Comparison of ENCODE assay signal across 1 cellular context in genomic region chr21:25903599-25903998, GRCh38.
TF ChIP-seq lines count a peak whose summit lies in the region.

No MANE protein-coding gene starts in this region.

TF ChIP-seq in WTC11, 78 proteins besides CTCF, POLR2A, EP300 and RAD21 (continued from another document):
- TF ChIP-seq, protein P1, sequence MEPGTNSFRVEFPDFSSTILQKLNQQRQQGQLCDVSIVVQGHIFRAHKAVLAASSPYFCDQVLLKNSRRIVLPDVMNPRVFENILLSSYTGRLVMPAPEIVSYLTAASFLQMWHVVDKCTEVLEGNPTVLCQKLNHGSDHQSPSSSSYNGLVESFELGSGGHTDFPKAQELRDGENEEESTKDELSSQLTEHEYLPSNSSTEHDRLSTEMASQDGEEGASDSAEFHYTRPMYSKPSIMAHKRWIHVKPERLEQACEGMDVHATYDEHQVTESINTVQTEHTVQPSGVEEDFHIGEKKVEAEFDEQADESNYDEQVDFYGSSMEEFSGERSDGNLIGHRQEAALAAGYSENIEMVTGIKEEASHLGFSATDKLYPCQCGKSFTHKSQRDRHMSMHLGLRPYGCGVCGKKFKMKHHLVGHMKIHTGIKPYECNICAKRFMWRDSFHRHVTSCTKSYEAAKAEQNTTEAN (CRISPR knock-in tag; IDR thresholded peaks at IDR 0.05) = no peak
- TF ChIP-seq, protein P2, sequence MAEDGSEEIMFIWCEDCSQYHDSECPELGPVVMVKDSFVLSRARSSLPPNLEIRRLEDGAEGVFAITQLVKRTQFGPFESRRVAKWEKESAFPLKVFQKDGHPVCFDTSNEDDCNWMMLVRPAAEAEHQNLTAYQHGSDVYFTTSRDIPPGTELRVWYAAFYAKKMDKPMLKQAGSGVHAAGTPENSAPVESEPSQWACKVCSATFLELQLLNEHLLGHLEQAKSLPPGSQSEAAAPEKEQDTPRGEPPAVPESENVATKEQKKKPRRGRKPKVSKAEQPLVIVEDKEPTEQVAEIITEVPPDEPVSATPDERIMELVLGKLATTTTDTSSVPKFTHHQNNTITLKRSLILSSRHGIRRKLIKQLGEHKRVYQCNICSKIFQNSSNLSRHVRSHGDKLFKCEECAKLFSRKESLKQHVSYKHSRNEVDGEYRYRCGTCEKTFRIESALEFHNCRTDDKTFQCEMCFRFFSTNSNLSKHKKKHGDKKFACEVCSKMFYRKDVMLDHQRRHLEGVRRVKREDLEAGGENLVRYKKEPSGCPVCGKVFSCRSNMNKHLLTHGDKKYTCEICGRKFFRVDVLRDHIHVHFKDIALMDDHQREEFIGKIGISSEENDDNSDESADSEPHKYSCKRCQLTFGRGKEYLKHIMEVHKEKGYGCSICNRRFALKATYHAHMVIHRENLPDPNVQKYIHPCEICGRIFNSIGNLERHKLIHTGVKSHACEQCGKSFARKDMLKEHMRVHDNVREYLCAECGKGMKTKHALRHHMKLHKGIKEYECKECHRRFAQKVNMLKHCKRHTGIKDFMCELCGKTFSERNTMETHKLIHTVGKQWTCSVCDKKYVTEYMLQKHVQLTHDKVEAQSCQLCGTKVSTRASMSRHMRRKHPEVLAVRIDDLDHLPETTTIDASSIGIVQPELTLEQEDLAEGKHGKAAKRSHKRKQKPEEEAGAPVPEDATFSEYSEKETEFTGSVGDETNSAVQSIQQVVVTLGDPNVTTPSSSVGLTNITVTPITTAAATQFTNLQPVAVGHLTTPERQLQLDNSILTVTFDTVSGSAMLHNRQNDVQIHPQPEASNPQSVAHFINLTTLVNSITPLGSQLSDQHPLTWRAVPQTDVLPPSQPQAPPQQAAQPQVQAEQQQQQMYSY (CRISPR knock-in tag; IDR thresholded peaks at IDR 0.05) = no peak
- TF ChIP-seq ZNF512 (CRISPR knock-in tag; IDR thresholded peaks at IDR 0.05; ENCODE audit: borderline replicate concordance) (no peak), ZNF532 (CRISPR knock-in tag; IDR thresholded peaks at IDR 0.05; ENCODE audit: borderline replicate concordance) (no peak)
- TF ChIP-seq, protein P3, sequence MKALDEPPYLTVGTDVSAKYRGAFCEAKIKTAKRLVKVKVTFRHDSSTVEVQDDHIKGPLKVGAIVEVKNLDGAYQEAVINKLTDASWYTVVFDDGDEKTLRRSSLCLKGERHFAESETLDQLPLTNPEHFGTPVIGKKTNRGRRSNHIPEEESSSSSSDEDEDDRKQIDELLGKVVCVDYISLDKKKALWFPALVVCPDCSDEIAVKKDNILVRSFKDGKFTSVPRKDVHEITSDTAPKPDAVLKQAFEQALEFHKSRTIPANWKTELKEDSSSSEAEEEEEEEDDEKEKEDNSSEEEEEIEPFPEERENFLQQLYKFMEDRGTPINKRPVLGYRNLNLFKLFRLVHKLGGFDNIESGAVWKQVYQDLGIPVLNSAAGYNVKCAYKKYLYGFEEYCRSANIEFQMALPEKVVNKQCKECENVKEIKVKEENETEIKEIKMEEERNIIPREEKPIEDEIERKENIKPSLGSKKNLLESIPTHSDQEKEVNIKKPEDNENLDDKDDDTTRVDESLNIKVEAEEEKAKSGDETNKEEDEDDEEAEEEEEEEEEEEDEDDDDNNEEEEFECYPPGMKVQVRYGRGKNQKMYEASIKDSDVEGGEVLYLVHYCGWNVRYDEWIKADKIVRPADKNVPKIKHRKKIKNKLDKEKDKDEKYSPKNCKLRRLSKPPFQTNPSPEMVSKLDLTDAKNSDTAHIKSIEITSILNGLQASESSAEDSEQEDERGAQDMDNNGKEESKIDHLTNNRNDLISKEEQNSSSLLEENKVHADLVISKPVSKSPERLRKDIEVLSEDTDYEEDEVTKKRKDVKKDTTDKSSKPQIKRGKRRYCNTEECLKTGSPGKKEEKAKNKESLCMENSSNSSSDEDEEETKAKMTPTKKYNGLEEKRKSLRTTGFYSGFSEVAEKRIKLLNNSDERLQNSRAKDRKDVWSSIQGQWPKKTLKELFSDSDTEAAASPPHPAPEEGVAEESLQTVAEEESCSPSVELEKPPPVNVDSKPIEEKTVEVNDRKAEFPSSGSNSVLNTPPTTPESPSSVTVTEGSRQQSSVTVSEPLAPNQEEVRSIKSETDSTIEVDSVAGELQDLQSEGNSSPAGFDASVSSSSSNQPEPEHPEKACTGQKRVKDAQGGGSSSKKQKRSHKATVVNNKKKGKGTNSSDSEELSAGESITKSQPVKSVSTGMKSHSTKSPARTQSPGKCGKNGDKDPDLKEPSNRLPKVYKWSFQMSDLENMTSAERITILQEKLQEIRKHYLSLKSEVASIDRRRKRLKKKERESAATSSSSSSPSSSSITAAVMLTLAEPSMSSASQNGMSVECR (CRISPR knock-in tag; IDR thresholded peaks at IDR 0.05; ENCODE audit: borderline replicate concordance) = no peak
TF ChIP-seq in WTC11: peak in this region for 0.
